1 cellular context compared by ENCODE assay signal in genomic region chr16:11225677-11226549, GRCh38.
TF ChIP-seq lines count a peak whose summit lies in the region.

No MANE protein-coding gene starts in this region.

TF ChIP-seq in H1, 55 proteins besides CTCF, POLR2A, EP300 and RAD21:
- TF ChIP-seq HDAC6 (IDR thresholded peaks at IDR 0.05; ENCODE audit: low read depth, low read length), result no peak
- TF ChIP-seq CTBP2 (IDR thresholded peaks at IDR 0.05; ENCODE audit: borderline replicate concordance, insufficient read depth, insufficient read length, low read length), result no peak
- no peak for TF ChIP-seq EZH2 (IDR thresholded peaks at IDR 0.05; ENCODE audit: low read depth, low read length, severe bottlenecking)
- TF ChIP-seq ATF2 (IDR thresholded peaks at IDR 0.05; ENCODE audit: low read length), result no peak
- no peak for TF ChIP-seq CBX8 (IDR thresholded peaks at IDR 0.05; ENCODE audit: borderline replicate concordance, low read depth, low read length)
- TF ChIP-seq YY1 (IDR thresholded peaks at IDR 0.05; ENCODE audit: low read depth, low read length), result no peak
